15 cellular contexts compared by ENCODE assay signal in the genomic region with DNA sequence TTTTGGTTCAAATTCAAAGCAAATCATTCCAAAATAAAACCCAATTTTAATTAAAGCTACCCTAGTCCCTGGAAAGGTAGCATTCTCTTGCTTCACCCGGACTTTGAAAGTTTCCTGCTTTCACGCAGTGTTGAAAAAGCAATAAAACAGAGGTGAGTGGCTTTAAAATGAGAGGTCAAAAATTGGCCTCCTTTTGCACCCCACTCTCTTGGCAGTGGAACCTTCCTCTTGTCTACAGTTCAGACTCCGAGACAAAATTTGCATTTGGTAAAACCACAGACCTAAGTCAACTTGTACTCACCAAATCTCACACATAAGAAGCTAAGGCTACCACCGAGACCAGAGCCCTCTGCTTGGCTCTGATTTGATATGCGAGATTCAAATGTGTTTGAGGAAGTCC.
DNase-seq lines count a peak whose midpoint lies in the region; ATAC-seq and TF ChIP-seq lines count a peak whose summit lies in the region.
"Had no signal": no experiment of that assay in that cellular context is flagged by ENCODE, and none has a peak within 500 bp of the region (broad histone marks: within the 10 kb centered on the region; RNA-seq: fewer than 3 reads in every experiment).

No MANE protein-coding gene starts in this region.

- H3K27me3 Mint-ChIP-seq in stimulated activated naive B cell treated with anti-CD40 and anti-IgM and Interleukin-4, amounts not matched to agents 10 μg/mL and 1 μg/mL and 100 μg/mL, for 72 hours: peaks cover 0 to 9% of the 10 kb centered on the region in 2 donors
- H3K27me3 Mint-ChIP-seq in natural killer cell (ENCODE audit: low read depth in 2 of 2): peaks cover 0 to under 1% of the 10 kb centered on the region in 2 donors
- H3K27me3 Mint-ChIP-seq: activated naive CD8-positive, alpha-beta T cell treated with anti-CD3 and anti-CD28 coated beads, Interleukin-2, amount 10 ng/mL, durations not matched to agents 7 days and 5 days had no signal

- H3K27ac Mint-ChIP-seq in stimulated activated naive B cell treated with anti-CD40 and anti-IgM and Interleukin-4, amounts not matched to agents 10 μg/mL and 1 μg/mL and 100 μg/mL, for 72 hours: peak overlapping the region; percentile 47
- H3K27ac Mint-ChIP-seq in natural killer cell: no peak overlapping the region
- H3K27ac Mint-ChIP-seq: activated naive CD8-positive, alpha-beta T cell treated with anti-CD3 and anti-CD28 coated beads, Interleukin-2, amount 10 ng/mL, durations not matched to agents 7 days and 5 days had no signal

- DNase-seq in stimulated activated naive B cell treated with anti-CD40 and anti-IgM and Interleukin-4, amounts not matched to agents 10 μg/mL and 1 μg/mL and 100 μg/mL, for 72 hours: no peak
- DNase-seq in natural killer cell (no peak), glomerular visceral epithelial cell (ENCODE audit: extremely low spot score) (no peak), NK-92 (lab: John Stamatoyannopoulos, UW; ENCODE audit: unreplicated experiment) (no peak)
- DNase-seq: activated CD8-positive, alpha-beta memory T cell treated with anti-CD3 and anti-CD28 coated beads, Interleukin-2, amount 50 U/mL, for 48 hours; activated naive CD8-positive, alpha-beta T cell treated with anti-CD3 and anti-CD28 coated beads, Interleukin-2, amount 10 ng/mL, durations not matched to agents 7 days and 5 days; GOT3; hippocampal formation; NCI-H1092; NCI-H524; occipital lobe had no signal

- intact Hi-C loops in natural killer cell (cut with micrococcal nuclease): no loop called here

- H3K9me3 Mint-ChIP-seq in stimulated activated naive B cell treated with anti-CD40 and anti-IgM and Interleukin-4, amounts not matched to agents 10 μg/mL and 1 μg/mL and 100 μg/mL, for 72 hours: no peaks in the 10 kb centered on the region
- H3K9me3 Mint-ChIP-seq in natural killer cell: no peaks in the 10 kb centered on the region

- ATAC-seq in GM19043 (IDR thresholded peaks at IDR 0.05; ENCODE audit: low read depth, unreplicated experiment) (peak; percentile 71), HG02759 (IDR thresholded peaks at IDR 0.05; ENCODE audit: unreplicated experiment) (peak; percentile 66), HG03520 (IDR thresholded peaks at IDR 0.05; ENCODE audit: unreplicated experiment) (peak; percentile 97), natural killer cell (no peak)
- ATAC-seq in stimulated activated naive B cell treated with anti-CD40 and anti-IgM and Interleukin-4, amounts not matched to agents 10 μg/mL and 1 μg/mL and 100 μg/mL, for 72 hours (replicated peaks): peak; percentile 64 to 78
- ATAC-seq: Right ventricle myocardium inferior had no signal

- TF ChIP-seq CTCF in natural killer cell (IDR thresholded peaks at IDR 0.05): no peak

- peak overlapping the region in 1 of 2 donors; percentile 6 for H3K4me3 Mint-ChIP-seq in stimulated activated naive B cell treated with anti-CD40 and anti-IgM and Interleukin-4, amounts not matched to agents 10 μg/mL and 1 μg/mL and 100 μg/mL, for 72 hours
- no peak overlapping the region for H3K4me3 Mint-ChIP-seq in natural killer cell
- H3K4me3 Mint-ChIP-seq: activated naive CD8-positive, alpha-beta T cell treated with anti-CD3 and anti-CD28 coated beads, Interleukin-2, amount 10 ng/mL, durations not matched to agents 7 days and 5 days had no signal

- H3K36me3 Mint-ChIP-seq in stimulated activated naive B cell treated with anti-CD40 and anti-IgM and Interleukin-4, amounts not matched to agents 10 μg/mL and 1 μg/mL and 100 μg/mL, for 72 hours: no peaks in the 10 kb centered on the region
- no peaks in the 10 kb centered on the region for H3K36me3 Mint-ChIP-seq in natural killer cell
- H3K36me3 Mint-ChIP-seq: activated naive CD8-positive, alpha-beta T cell treated with anti-CD3 and anti-CD28 coated beads, Interleukin-2, amount 10 ng/mL, durations not matched to agents 7 days and 5 days had no signal

- peaks cover 10 to 11% of the 10 kb centered on the region in 2 donors for H3K4me1 Mint-ChIP-seq in stimulated activated naive B cell treated with anti-CD40 and anti-IgM and Interleukin-4, amounts not matched to agents 10 μg/mL and 1 μg/mL and 100 μg/mL, for 72 hours
- no peaks in the 10 kb centered on the region for H3K4me1 Mint-ChIP-seq in natural killer cell
- H3K4me1 Mint-ChIP-seq: activated naive CD8-positive, alpha-beta T cell treated with anti-CD3 and anti-CD28 coated beads, Interleukin-2, amount 10 ng/mL, durations not matched to agents 7 days and 5 days had no signal

Comparison
In these comparisons a context has a peak if more than half of its experiments do, and no peak if none do; other contexts are left out.
1. ATAC-seq: peak in GM19043 (single experiment), HG02759 (single experiment), HG03520 (single experiment) and stimulated activated naive B cell treated with anti-CD40 and anti-IgM and Interleukin-4, amounts not matched to agents 10 μg/mL and 1 μg/mL and 100 μg/mL, for 72 hours (2 of 2); none in natural killer cell (0 of 3).